1 cellular context compared by ENCODE assay signal in the genomic region with DNA sequence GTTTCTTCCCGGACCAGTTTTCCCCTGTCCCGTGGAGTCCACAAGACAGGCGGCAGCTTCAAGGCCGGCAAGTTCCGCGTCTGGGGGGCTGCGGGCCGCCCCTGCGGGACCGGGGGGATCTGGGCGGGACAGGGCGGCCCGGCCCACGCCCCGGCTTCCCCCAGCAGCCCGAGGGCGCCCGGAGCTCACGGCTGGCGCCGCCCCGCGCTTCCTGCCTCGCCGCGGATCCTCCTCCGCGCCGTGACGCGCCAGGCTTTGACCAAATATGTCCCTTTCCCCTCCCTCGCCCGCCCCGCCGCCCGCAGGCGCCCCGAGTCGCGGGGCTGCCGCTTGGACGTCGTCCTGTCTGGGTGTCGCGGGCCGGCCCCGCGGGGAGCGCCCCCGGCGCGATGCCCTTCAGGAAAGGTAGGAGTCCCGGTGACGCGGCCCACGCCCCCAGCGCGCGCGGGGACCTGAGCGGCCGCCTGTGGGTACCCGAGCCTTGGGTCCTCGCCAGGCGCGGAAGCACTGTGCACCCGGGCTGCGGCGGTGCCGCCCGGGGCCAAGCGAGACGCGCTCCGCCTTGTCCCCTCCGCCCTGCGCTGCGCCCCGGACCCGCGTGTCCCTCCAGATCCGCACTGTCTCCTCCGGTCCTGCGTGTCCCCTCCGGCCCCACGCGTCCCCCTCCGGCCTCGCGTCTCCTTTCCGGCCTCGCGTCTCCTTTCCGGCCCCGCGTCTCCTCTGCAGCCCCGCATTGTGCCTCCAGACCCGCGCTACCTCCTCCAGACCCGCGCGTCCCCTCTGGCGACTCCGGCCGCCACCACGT.
TF ChIP-seq lines count a peak whose summit lies in the region.

No MANE protein-coding gene starts in this region.

TF ChIP-seq in PFSK-1, 5 proteins besides CTCF, POLR2A, EP300 and RAD21 (continued from another document):
- TF ChIP-seq POLR2AphosphoS5 (IDR thresholded peaks at IDR 0.05; ENCODE audit: low read depth, low read length) (peak; percentile 55; the same call in 1 of the 2 replicates), TAF1 (IDR thresholded peaks at IDR 0.05; ENCODE audit: borderline replicate concordance, insufficient read depth, low read length) (no peak)
